8 cellular contexts compared by ENCODE assay signal in the genomic region with DNA sequence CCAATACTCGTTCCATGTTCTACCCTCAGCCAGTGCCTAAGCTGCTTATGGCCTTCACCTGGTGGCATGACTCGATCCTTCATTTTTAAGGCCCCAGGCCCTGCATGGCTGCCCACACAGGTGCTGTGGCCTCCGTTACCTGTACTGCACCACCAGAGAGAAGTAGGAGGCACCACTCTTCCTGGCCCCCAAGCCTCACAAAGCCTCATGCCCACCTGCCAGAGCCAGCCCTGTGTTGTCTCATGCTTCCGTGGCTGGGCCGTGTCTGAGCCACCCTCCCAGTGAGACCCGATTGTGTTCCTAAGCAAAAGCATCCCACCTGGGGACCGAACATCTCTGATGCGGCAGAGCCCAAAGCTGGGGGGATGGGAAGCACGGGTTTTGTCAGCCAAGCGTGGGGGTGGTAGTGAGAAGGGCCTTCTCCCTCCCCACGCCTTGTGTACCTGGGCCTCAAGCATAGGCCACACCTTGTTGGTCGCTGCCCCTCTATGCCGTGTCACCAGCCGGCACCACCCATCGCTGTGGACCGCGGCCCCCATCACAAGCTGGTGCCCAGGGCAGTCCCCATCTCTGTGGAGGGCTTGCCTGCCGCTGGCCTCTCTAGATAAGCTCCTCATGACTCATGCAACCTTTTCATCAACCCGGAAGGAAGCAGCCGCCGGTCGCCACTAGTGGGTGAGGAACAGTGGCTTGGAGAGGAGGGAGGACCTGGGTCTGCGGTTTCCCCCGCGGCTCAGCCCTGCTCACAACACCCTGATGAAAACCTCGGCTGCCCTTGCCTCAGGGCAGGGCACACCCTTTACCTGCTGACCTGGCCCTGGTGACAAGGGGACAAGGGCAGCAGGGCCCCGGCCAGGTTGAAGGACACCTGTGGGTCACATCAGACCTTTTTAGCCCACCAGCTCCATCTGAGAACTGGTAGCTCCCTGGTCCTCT.
DNase-seq lines count a peak whose midpoint lies in the region; ATAC-seq and TF ChIP-seq lines count a peak whose summit lies in the region.

No MANE protein-coding gene starts in this region.

- H3K36me3 ChIP-seq in effector memory CD4-positive, alpha-beta T cell (ENCODE audit: control insufficient read depth, insufficient read depth, low read length): no peaks in the 10 kb centered on the region
- no peaks in the 10 kb centered on the region for H3K36me3 ChIP-seq in muscle layer of duodenum (ENCODE audit: control insufficient read depth in 1 of 2, insufficient read depth in 2 of 2, low read length in 2 of 2)

- in situ Hi-C loops in GM13977 (cut with MboI; ENCODE audit: low pct_unique_long_range_greater_than_20kb, low sequenced_read_pairs, unreplicated experiment): no loop called here

- no peaks in the 10 kb centered on the region for H3K9me3 ChIP-seq in effector memory CD4-positive, alpha-beta T cell (ENCODE audit: control insufficient read depth, low read length)
- H3K9me3 ChIP-seq in muscle layer of duodenum (ENCODE audit: control insufficient read depth in 1 of 2, low read length in 2 of 2): no peaks in the 10 kb centered on the region

- peak overlapping the region; percentile 51 for H3K4me3 ChIP-seq in effector memory CD4-positive, alpha-beta T cell (ENCODE audit: insufficient read depth, low read depth, low read length, poor library complexity, severe bottlenecking)
- peak overlapping the region; percentile 41 to 48 for H3K4me3 ChIP-seq in muscle layer of duodenum (ENCODE audit: low read depth in 1 of 2, low read length in 2 of 2)

- DNase-seq in GM13977 (ENCODE audit: low spot score) (peak; percentile 71), NCI-H2196 (lab: John Stamatoyannopoulos, UW; ENCODE audit: unreplicated experiment) (peak; percentile 74), HPDE6-E6E7 (ENCODE audit: extremely low spot score) (no peak)
- peak; percentile 86 to 87 for DNase-seq in activated CD4-positive, alpha-beta T cell treated with anti-CD3 and anti-CD28 coated beads, Interleukin-2, amount 50 U/mL, for 4 hours
- peak; percentile 90 to 95 (median 92) for DNase-seq in effector memory CD4-positive, alpha-beta T cell
- DNase-seq in stimulated activated naive CD4-positive, alpha-beta T cell (lab: John Stamatoyannopoulos, UW): peak; percentile 74 to 85 (median 83)

- H3K4me1 ChIP-seq in effector memory CD4-positive, alpha-beta T cell (ENCODE audit: control insufficient read depth, insufficient read depth, low read length, poor library complexity, severe bottlenecking): peaks cover 80% of the 10 kb centered on the region
- H3K4me1 ChIP-seq in muscle layer of duodenum (ENCODE audit: control insufficient read depth in 1 of 2, insufficient read depth in 2 of 2, low read length in 2 of 2): peaks cover 28 to 49% of the 10 kb centered on the region in 2 donors

- peak; percentile 19 for ATAC-seq in HG02623 (IDR thresholded peaks at IDR 0.05; ENCODE audit: unreplicated experiment)

- H3K27ac ChIP-seq in effector memory CD4-positive, alpha-beta T cell (ENCODE audit: insufficient read depth, low read length, poor library complexity, severe bottlenecking): peak overlapping the region; percentile 95
- H3K27ac ChIP-seq in muscle layer of duodenum (ENCODE audit: low read length): peak overlapping the region; percentile 77

- no peak for TF ChIP-seq CTCF in GM13977 (IDR thresholded peaks at IDR 0.05; ENCODE audit: extremely low read depth, insufficient read depth, missing control alignments)

- no peaks in the 10 kb centered on the region for H3K27me3 ChIP-seq in effector memory CD4-positive, alpha-beta T cell (replicated peaks; ENCODE audit: control insufficient read depth, insufficient read depth, low read length, poor library complexity, severe bottlenecking)
- H3K27me3 ChIP-seq in muscle layer of duodenum (ENCODE audit: low read depth, low read length): no peaks in the 10 kb centered on the region
